Comparison of ENCODE assay signal across 12 cellular contexts in genomic region chr7:45157653-45158401, GRCh38. TPM values are rescaled to one million over a fixed set of nuclear protein-coding genes. Genes with fewer than 3 reads are reported as not detected.
A peak's percentile ranks its signal among the peaks of the same experiment; 100 is the strongest.
DNase-seq lines count a peak whose midpoint lies in the region; ATAC-seq and TF ChIP-seq lines count a peak whose summit lies in the region.
"Had no signal": no experiment of that assay in that cellular context is flagged by ENCODE, and none has a peak within 500 bp of the region (broad histone marks: within the 10 kb centered on the region; RNA-seq: fewer than 3 reads in every experiment).

Gene RAMP3, plus strand, starts transcription at chr7:45157791. Its CDS starts 38 bp downstream, at chr7:45157829.

- CTCF ChIA-PET in MCF 10A (lab: Yijun Ruan, JAX) = interaction anchor here (0.5 to 8.2 kb wide), 6 partner anchors 9 to 436 kb away, joined by 3 to 81 read pairs (median 3); no protein-coding TSS in a partner anchor

- H3K9me3 Mint-ChIP-seq in MCF 10A (ENCODE audit: unreplicated experiment) (no peaks in the 10 kb centered on the region), neural progenitor cell (peaks cover 9% of the 10 kb centered on the region)

- peak within 1 kb of the TSS; percentile 92 for H3K4me2 ChIP-seq in neural progenitor cell
- H3K4me2 ChIP-seq: PC-9 had no signal

- H3K27me3 ChIP-seq in breast epithelium = peaks cover 3 to 6% of the 10 kb centered on the region in 2 donors
- peaks cover 43% of the 10 kb centered on the region for H3K27me3 ChIP-seq in neural progenitor cell

- H3K4me1 ChIP-seq in breast epithelium = no peaks in the 10 kb centered on the region
- no peaks in the 10 kb centered on the region for H3K4me1 ChIP-seq in neural progenitor cell
- H3K4me1 ChIP-seq in urinary bladder (ENCODE audit: insufficient read depth) = no peaks in the 10 kb centered on the region

- WGBS in urinary bladder = 14% methylated on average over 56 of the region's 56 CpGs

- POLR2A ChIA-PET in MCF 10A (lab: Yijun Ruan, JAX) = no interaction called here

- H3K4me3 Mint-ChIP-seq in MCF 10A (ENCODE audit: unreplicated experiment) = no peak within 1 kb of the TSS
- peak within 1 kb of the TSS; percentile 65 for H3K4me3 Mint-ChIP-seq in neural progenitor cell

- H3K9ac ChIP-seq in neural progenitor cell = no peak within 1 kb of the TSS

- no peaks in the 10 kb centered on the region for H3K36me3 ChIP-seq in breast epithelium
- H3K36me3 ChIP-seq in neural progenitor cell = no peaks in the 10 kb centered on the region
- no peaks in the 10 kb centered on the region for H3K36me3 ChIP-seq in urinary bladder (ENCODE audit: insufficient read depth)

- no peaks in the 10 kb centered on the region for H4K20me1 ChIP-seq in neural progenitor cell (ENCODE audit: low read depth)

- no peaks in the 10 kb centered on the region for H3K4me1 Mint-ChIP-seq in MCF 10A (ENCODE audit: insufficient read depth, unreplicated experiment)
- H3K4me1 Mint-ChIP-seq in neural progenitor cell = peaks cover 10% of the 10 kb centered on the region

- H3K27me3 Mint-ChIP-seq in MCF 10A (ENCODE audit: insufficient read depth, unreplicated experiment) (peaks cover 14% of the 10 kb centered on the region), neural progenitor cell (ENCODE audit: insufficient read depth, low read depth) (peaks cover 31% of the 10 kb centered on the region)

- H3K36me3 Mint-ChIP-seq in MCF 10A (ENCODE audit: insufficient read depth, unreplicated experiment) = no peaks in the 10 kb centered on the region
- H3K36me3 Mint-ChIP-seq in neural progenitor cell = no peaks in the 10 kb centered on the region

- intact Hi-C loops in breast epithelium (cut with DNase I; ENCODE audit: low total_unique reads) = loop anchor here (10.0 kb wide), 2 partner anchors 97 to 627 kb away; no protein-coding TSS in a partner anchor
- intact Hi-C loops in MCF 10A (cut with micrococcal nuclease) = loop anchor here (10.0 kb wide), 3 partner anchors 417 to 1197 kb away; partner anchors contain the start of gene ADCY1
- intact Hi-C loops in left cardiac atrium (cut with DNase I) = loop anchor here in 1 of 2 donors (10.0 kb wide), 1 partner anchor 707 kb away; no protein-coding TSS in a partner anchor

- BruUV-seq in MCF 10A (replicated peaks; lab: Mats Ljungman, UMichigan) = no TSS peak

- in situ Hi-C loops in G401 (cut with HindIII; ENCODE audit: low sequenced_read_pairs) = no loop called here

- H3K79me2 ChIP-seq in neural progenitor cell (ENCODE audit: low read depth) = no peaks in the 10 kb centered on the region

- peak within 1 kb of the TSS; percentile 82 for H2AFZ ChIP-seq in neural progenitor cell (replicated peaks)
- H2AFZ ChIP-seq: PC-9 had no signal

- no peak for TF ChIP-seq POLR2A in breast epithelium (IDR thresholded peaks at IDR 0.05)

- peak; percentile 35 to 60 for ATAC-seq in left cardiac atrium
- ATAC-seq: left colon had no signal

- H3K9me3 ChIP-seq in breast epithelium (no peaks in the 10 kb centered on the region), neural progenitor cell (ENCODE audit: low read depth) (no peaks in the 10 kb centered on the region)

- H3K27ac ChIP-seq in breast epithelium (peak within 1 kb of the TSS in 1 of 2 donors; percentile 63), neural progenitor cell (no peak within 1 kb of the TSS), urinary bladder (ENCODE audit: low read depth) (no peak within 1 kb of the TSS)
- H3K27ac ChIP-seq: PC-9 had no signal

- TF ChIP-seq CTCF in breast epithelium (IDR thresholded peaks at IDR 0.05) = no peak
- no peak for TF ChIP-seq CTCF in MCF 10A (IDR thresholded peaks at IDR 0.05; ENCODE audit: unreplicated experiment)
- TF ChIP-seq CTCF in neural progenitor cell (IDR thresholded peaks at IDR 0.05) = no peak

- H3K4me3 ChIP-seq in breast epithelium = peak within 1 kb of the TSS; percentile 50 to 71 (median 50)
- peak within 1 kb of the TSS; percentile 47 for H3K4me3 ChIP-seq in neural progenitor cell
- peak within 1 kb of the TSS; percentile 36 for H3K4me3 ChIP-seq in urinary bladder (ENCODE audit: low read depth, low read length)
- H3K4me3 ChIP-seq: PC-9 had no signal

- H3K27ac Mint-ChIP-seq in MCF 10A (ENCODE audit: low read depth, unreplicated experiment) (no peak within 1 kb of the TSS), neural progenitor cell (no peak within 1 kb of the TSS)

- no peaks in the 10 kb centered on the region for H3F3A ChIP-seq in neural progenitor cell (ENCODE audit: low read depth)

- DNase-seq in breast epithelium (ENCODE audit: low spot score in 2 of 2) (no peak), MCF 10A (ENCODE audit: unreplicated experiment) (no peak), left cardiac atrium (peak; percentile 58), neural progenitor cell (ENCODE audit: low spot score) (peak; percentile 60), SHP77 (lab: John Stamatoyannopoulos, UW) (no peak), G401 (ENCODE audit: low spot score) (no peak)
- no peak for DNase-seq in NK-92 treated with Interleukin-12 subunit alpha and Interleukin-12 subunit beta, amount 100 ng/mL, for 24 hours (lab: John Stamatoyannopoulos, UW)
- DNase-seq: activated naive CD4-positive, alpha-beta T cell; left colon; PC-9; stimulated activated CD4-positive, alpha-beta T cell treated with anti-CD3 and anti-CD28 coated beads, Interleukin-2, amount 100 ng/mL, for 24 hours had no signal

RNA-seq across cellular contexts. Expression of gene RAMP3, which starts in this region (rescaled TPM):
- total RNA-seq in breast epithelium = 100 to 1,000 TPM in 1 of 3 donors, 10 to 100 TPM in 2; 11.7 to 103 (median 76.8) TPM
- total RNA-seq in MCF 10A (2022) = not detected in 2 replicates
- total RNA-seq in left cardiac atrium = 10 to 100 TPM; 40.8 to 55.0 TPM
- total RNA-seq in neural progenitor cell (ENCODE audit: low replicate concordance) = not detected in 2 replicates
- total RNA-seq in urinary bladder = 5.7 TPM
- 51.4 TPM for polyA plus RNA-seq in urinary bladder
- not detected in 2 replicates for total RNA-seq in G401 (2014; rRNA removed; shearing (Covaris generic))
- total RNA-seq: PC-9 had no signal

Comparison
In these comparisons a context has a peak if more than half of its experiments do, and no peak if none do; other contexts are left out.
1. Peak in DNase-seq, H3K4me3 ChIP-seq and H3K4me2 ChIP-seq in neural progenitor cell; RNA of the gene not detected or under 1 TPM.